1 cellular context compared by ENCODE assay signal in the genomic region with DNA sequence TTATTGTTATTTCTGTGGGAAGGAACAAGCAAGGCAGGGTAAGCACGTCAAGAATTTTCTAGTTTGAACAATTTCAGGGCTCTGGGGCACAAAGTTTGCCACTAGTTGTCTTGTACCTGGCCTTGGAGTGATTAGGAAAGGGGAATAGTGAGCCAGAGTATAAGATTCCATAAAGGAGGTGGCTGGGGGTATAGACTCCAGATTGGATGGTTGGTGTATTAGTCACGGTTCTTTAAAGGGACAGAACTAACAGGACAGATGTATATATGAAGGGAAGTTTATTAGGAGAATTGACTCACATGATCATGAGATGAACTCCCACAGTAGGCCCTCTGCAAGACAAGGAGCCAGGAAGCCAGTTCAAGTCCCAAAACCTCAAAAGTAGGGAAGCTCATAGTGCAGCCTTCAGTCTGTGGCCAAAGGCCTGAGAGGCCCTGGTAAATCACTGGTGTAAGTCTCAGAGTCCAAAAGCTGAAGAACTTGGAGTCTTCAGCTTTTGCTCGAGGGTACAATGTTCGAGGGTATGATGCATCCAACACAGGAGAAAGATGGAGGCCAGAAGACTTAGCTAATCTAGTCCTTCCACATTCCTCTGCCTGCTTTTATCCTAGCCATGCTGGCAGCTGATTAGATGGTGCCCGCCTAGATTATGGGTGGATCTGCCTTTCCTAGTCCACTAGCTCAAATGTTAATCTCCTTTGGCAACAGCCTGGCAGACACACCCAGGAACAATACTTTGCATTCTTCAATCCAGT.
TF ChIP-seq lines count a peak whose summit lies in the region.

No MANE protein-coding gene starts in this region.

TF ChIP-seq in IMR-90, 13 proteins besides CTCF, POLR2A, EP300 and RAD21:
- TF ChIP-seq NFE2L2 (IDR thresholded peaks at IDR 0.05; ENCODE audit: low read depth, low read length) (no peak), RCOR1 (IDR thresholded peaks at IDR 0.05; ENCODE audit: insufficient replicate concordance, low read length) (no peak), CHD1 (IDR thresholded peaks at IDR 0.05; ENCODE audit: low read depth, low read length) (no peak), MAZ (IDR thresholded peaks at IDR 0.05; ENCODE audit: borderline replicate concordance, low read depth, low read length) (no peak), CEBPB (IDR thresholded peaks at IDR 0.05; ENCODE audit: low read depth, low read length) (no peak), RFX5 (IDR thresholded peaks at IDR 0.05; ENCODE audit: low read depth, low read length) (no peak), BHLHE40 (IDR thresholded peaks at IDR 0.05; ENCODE audit: low read depth, low read length) (no peak), MXI1 (IDR thresholded peaks at IDR 0.05; ENCODE audit: borderline replicate concordance, low read depth, low read length) (no peak), FOS (IDR thresholded peaks at IDR 0.05; ENCODE audit: low read depth, low read length) (no peak), SMC3 (IDR thresholded peaks at IDR 0.05; ENCODE audit: low read depth, low read length) (no peak), MAFK (IDR thresholded peaks at IDR 0.05; ENCODE audit: low read depth, low read length) (no peak)
- TF ChIP-seq, protein P1, sequence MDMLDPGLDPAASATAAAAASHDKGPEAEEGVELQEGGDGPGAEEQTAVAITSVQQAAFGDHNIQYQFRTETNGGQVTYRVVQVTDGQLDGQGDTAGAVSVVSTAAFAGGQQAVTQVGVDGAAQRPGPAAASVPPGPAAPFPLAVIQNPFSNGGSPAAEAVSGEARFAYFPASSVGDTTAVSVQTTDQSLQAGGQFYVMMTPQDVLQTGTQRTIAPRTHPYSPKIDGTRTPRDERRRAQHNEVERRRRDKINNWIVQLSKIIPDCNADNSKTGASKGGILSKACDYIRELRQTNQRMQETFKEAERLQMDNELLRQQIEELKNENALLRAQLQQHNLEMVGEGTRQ (IDR thresholded peaks at IDR 0.05; ENCODE audit: low read depth, low read length): no peak
- TF ChIP-seq, protein P2, sequence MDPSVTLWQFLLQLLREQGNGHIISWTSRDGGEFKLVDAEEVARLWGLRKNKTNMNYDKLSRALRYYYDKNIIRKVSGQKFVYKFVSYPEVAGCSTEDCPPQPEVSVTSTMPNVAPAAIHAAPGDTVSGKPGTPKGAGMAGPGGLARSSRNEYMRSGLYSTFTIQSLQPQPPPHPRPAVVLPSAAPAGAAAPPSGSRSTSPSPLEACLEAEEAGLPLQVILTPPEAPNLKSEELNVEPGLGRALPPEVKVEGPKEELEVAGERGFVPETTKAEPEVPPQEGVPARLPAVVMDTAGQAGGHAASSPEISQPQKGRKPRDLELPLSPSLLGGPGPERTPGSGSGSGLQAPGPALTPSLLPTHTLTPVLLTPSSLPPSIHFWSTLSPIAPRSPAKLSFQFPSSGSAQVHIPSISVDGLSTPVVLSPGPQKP (IDR thresholded peaks at IDR 0.05; ENCODE audit: borderline replicate concordance, low read depth, low read length): no peak
